In genomic region chr1:151062738-151063371, GRCh38 we compare ENCODE assay signal across 12 cellular contexts. TPM values are rescaled to one million over a fixed set of nuclear protein-coding genes. Genes with fewer than 3 reads are reported as not detected.
DNase-seq lines count a peak whose midpoint lies in the region; ATAC-seq and TF ChIP-seq lines count a peak whose summit lies in the region.
"Had no signal": no experiment of that assay in that cellular context is flagged by ENCODE, and none has a peak within 500 bp of the region (broad histone marks: within the 10 kb centered on the region; RNA-seq: fewer than 3 reads in every experiment).

No MANE protein-coding gene starts in this region.

- H3K9me3 Mint-ChIP-seq in nephron = no peaks in the 10 kb centered on the region

- TF ChIP-seq CTCF in AG10803 (conservative IDR thresholded peaks at IDR 0.05; ENCODE audit: low read length) (no peak), breast epithelium (IDR thresholded peaks at IDR 0.05) (no peak), nephron (IDR thresholded peaks at IDR 0.05; ENCODE audit: unreplicated experiment in 3 of 3) (no peak)

- ATAC-seq in GM21717 (IDR thresholded peaks at IDR 0.05; ENCODE audit: unreplicated experiment) = no peak
- no peak for ATAC-seq in GM21576 (IDR thresholded peaks at IDR 0.05; ENCODE audit: unreplicated experiment)
- no peak for ATAC-seq in GM18873 (IDR thresholded peaks at IDR 0.05; ENCODE audit: low FRiP score, unreplicated experiment)

- peaks cover 41% of the 10 kb centered on the region for H3K4me1 Mint-ChIP-seq in nephron

- no peaks in the 10 kb centered on the region for H3K36me3 ChIP-seq in breast epithelium
- H3K36me3 ChIP-seq: upper lobe of left lung had no signal

- intact Hi-C loops in breast epithelium (cut with DNase I; ENCODE audit: low total_unique reads) = no loop called here

- H3K27ac ChIP-seq in breast epithelium = peak overlapping the region; percentile 28 to 50
- H3K27ac ChIP-seq: upper lobe of left lung had no signal

- H3K4me3 ChIP-seq in AG10803 (ENCODE audit: low read length) (peak overlapping the region; percentile 24), breast epithelium (no peak overlapping the region)
- H3K4me3 ChIP-seq: upper lobe of left lung had no signal

- H3K4me3 Mint-ChIP-seq in nephron = peak overlapping the region; percentile 90 to 97 (median 94)

- DNase-seq in AG10803 (ENCODE audit: low read depth) (peak; percentile 87), HPDE6-E6E7 (ENCODE audit: extremely low spot score) (peak; percentile 60), breast epithelium (ENCODE audit: low spot score in 2 of 2) (no peak)
- no peak for DNase-seq in stimulated activated CD4-positive, alpha-beta T cell treated with anti-CD3 and anti-CD28 coated beads, Interleukin-12 subunit alpha, Interleukin-12 subunit beta, amount 100 ng/mL, for 4 hours
- DNase-seq: activated CD4-positive, alpha-beta T cell treated with anti-CD3 and anti-CD28 coated beads for 48 hours; anterior cingulate cortex; stimulated activated CD4-positive, alpha-beta T cell treated with anti-CD3 and anti-CD28 coated beads, Interleukin-15, amount 100 ng/mL, for 24 hours; upper lobe of left lung had no signal

- H3K27me3 ChIP-seq in breast epithelium = no peaks in the 10 kb centered on the region
- H3K27me3 ChIP-seq: upper lobe of left lung had no signal

- H3K27me3 Mint-ChIP-seq in nephron (ENCODE audit: low read depth) = no peaks in the 10 kb centered on the region

- peaks cover 22% of the 10 kb centered on the region for H3K36me3 Mint-ChIP-seq in nephron (ENCODE audit: low read depth)

- H3K9me3 ChIP-seq in breast epithelium = no peaks in the 10 kb centered on the region
- H3K9me3 ChIP-seq: upper lobe of left lung had no signal

- peaks cover 0 to 6% of the 10 kb centered on the region in 2 donors for H3K4me1 ChIP-seq in breast epithelium

- H3K27ac Mint-ChIP-seq in nephron = peak overlapping the region; percentile 92 to 98 (median 95)

- TF ChIP-seq POLR2A in breast epithelium (IDR thresholded peaks at IDR 0.05) = no peak

RNA-seq across cellular contexts. Expression of gene MLLT11, which starts 2.7 kb away (rescaled TPM):
- 1 to 10 TPM in 2 of 3 donors, under 1 TPM in 1; 0.16 to 1.9 (median 1.3) TPM for total RNA-seq in breast epithelium

RNA-seq across cellular contexts. Expression of gene CDC42SE1, which starts 3.4 kb away (rescaled TPM):
- 100 to 1,000 TPM in 1 of 3 donors, 10 to 100 TPM in 2; 49.4 to 130 (median 85.9) TPM for total RNA-seq in breast epithelium

RNA-seq across cellular contexts. Expression of gene GABPB2, which starts 7.7 kb away (rescaled TPM):
- total RNA-seq in breast epithelium = 10 to 100 TPM; 19.5 to 32.0 (median 20.6) TPM

RNA-seq across cellular contexts. Expression of gene C1orf56, which starts 15.3 kb away (rescaled TPM):
- total RNA-seq in breast epithelium = 1 to 10 TPM; 4.6 to 8.3 (median 7.6) TPM

RNA-seq across cellular contexts. Expression of gene BNIPL, which starts 26.5 kb away (rescaled TPM):
- total RNA-seq in breast epithelium = 10 to 100 TPM in 2 of 3 donors, under 1 TPM in 1; 0.16 to 47.1 (median 17.0) TPM

Comparison
In these comparisons a context has a peak if more than half of its experiments do, and no peak if none do; other contexts are left out.
1. DNase-seq: peak in AG10803 (single experiment) and HPDE6-E6E7 (single experiment); none in breast epithelium (0 of 2) and stimulated activated CD4-positive, alpha-beta T cell treated with anti-CD3 and anti-CD28 coated beads, Interleukin-12 subunit alpha, Interleukin-12 subunit beta, amount 100 ng/mL, for 4 hours (single experiment).